10 cellular contexts compared by ENCODE assay signal in the genomic region with DNA sequence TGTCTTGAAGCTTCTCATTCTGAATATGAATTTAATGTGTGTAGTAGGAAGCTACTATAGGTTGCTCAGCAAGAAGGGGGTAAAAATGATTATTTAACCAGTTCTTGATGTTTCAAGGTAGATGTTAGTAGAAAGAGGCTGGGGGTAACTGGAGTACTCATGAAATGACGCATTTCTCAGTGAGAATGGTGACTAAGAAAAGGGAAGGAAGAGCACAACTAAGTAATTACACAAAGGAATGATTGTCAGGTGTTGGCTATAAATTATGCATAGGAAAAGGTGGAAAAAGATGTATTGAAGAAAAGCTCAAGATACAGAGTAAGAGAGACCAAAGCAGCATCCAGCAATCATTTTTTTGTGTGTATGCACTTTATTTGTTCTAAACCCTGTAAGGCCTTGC. TPM values are rescaled to one million over a fixed set of nuclear protein-coding genes. Genes with fewer than 3 reads are reported as not detected.
DNase-seq lines count a peak whose midpoint lies in the region; ATAC-seq and TF ChIP-seq lines count a peak whose summit lies in the region.
"Had no signal": no experiment of that assay in that cellular context is flagged by ENCODE, and none has a peak within 500 bp of the region (broad histone marks: within the 10 kb centered on the region; RNA-seq: fewer than 3 reads in every experiment).

No MANE protein-coding gene starts in this region.

- CTCF ChIA-PET in activated CD4-positive, alpha-beta T cell treated with anti-CD3 and anti-CD28 coated beads for 36 hours (lab: Charles Lee) = interaction anchor here (1.1 to 2.4 kb wide), 8 partner anchors 10 to 26 kb away, joined by 3 to 11 read pairs (median 4); no protein-coding TSS in a partner anchor

- in situ Hi-C loops in KBM-7 (cut with MboI; ENCODE audit: low pct_unique_long_range_greater_than_20kb, low sequenced_read_pairs) = no loop called here

- peaks cover 25% of the 10 kb centered on the region for H3K36me3 Mint-ChIP-seq in activated CD4-positive, alpha-beta T cell treated with anti-CD3 and anti-CD28 coated beads for 36 hours (ENCODE audit: low read depth)
- H3K36me3 Mint-ChIP-seq in activated naive CD8-positive, alpha-beta T cell = no peaks in the 10 kb centered on the region
- H3K36me3 Mint-ChIP-seq in nephron (ENCODE audit: low read depth) = peaks cover 8% of the 10 kb centered on the region

- peaks cover 39% of the 10 kb centered on the region for H3K4me1 Mint-ChIP-seq in activated CD4-positive, alpha-beta T cell treated with anti-CD3 and anti-CD28 coated beads for 36 hours
- H3K4me1 Mint-ChIP-seq in activated naive CD8-positive, alpha-beta T cell (ENCODE audit: low read depth) = peaks cover 40% of the 10 kb centered on the region
- H3K4me1 Mint-ChIP-seq in nephron = peaks cover 34% of the 10 kb centered on the region

- intact Hi-C loops in activated CD4-positive, alpha-beta T cell treated with anti-CD3 and anti-CD28 coated beads for 36 hours (cut with DNase I, micrococcal nuclease) = loop anchor here in 1 of 2 experiments (1.0 to 5.0 kb wide), 2 partner anchors 19 to 215 kb away; no protein-coding TSS in a partner anchor

- H3K9me3 Mint-ChIP-seq in activated CD4-positive, alpha-beta T cell treated with anti-CD3 and anti-CD28 coated beads for 36 hours (ENCODE audit: low read depth) = no peaks in the 10 kb centered on the region
- H3K9me3 Mint-ChIP-seq in activated naive CD8-positive, alpha-beta T cell (ENCODE audit: low read depth) = no peaks in the 10 kb centered on the region
- H3K9me3 Mint-ChIP-seq in nephron = no peaks in the 10 kb centered on the region

- ATAC-seq in activated CD4-positive, alpha-beta T cell treated with anti-CD3 and anti-CD28 coated beads for 36 hours = peak; percentile 8
- ATAC-seq in GM19035 (IDR thresholded peaks at IDR 0.05; ENCODE audit: unreplicated experiment) = no peak
- ATAC-seq: activated CD4-positive, CD25-positive, alpha-beta regulatory T cell treated with anti-CD3 and anti-CD28 coated beads, Interleukin-2, amount 50 U/mL, for 24 hours had no signal

- H3K27me3 Mint-ChIP-seq in activated CD4-positive, alpha-beta T cell treated with anti-CD3 and anti-CD28 coated beads for 36 hours = no peaks in the 10 kb centered on the region
- no peaks in the 10 kb centered on the region for H3K27me3 Mint-ChIP-seq in activated naive CD8-positive, alpha-beta T cell
- peaks cover 3% of the 10 kb centered on the region for H3K27me3 Mint-ChIP-seq in nephron (ENCODE audit: low read depth)

- DNase-seq in activated CD4-positive, alpha-beta T cell treated with anti-CD3 and anti-CD28 coated beads for 36 hours = no peak
- DNase-seq in activated CD4-positive, alpha-beta T cell treated with anti-CD3 and anti-CD28 coated beads for 48 hours = no peak
- DNase-seq in KBM-7 (peak; percentile 36), NCI-H446 (lab: John Stamatoyannopoulos, UW) (no peak), DMS79 treated with DMSO at 0.1 percent for 48 hours (lab: John Stamatoyannopoulos, UW) (no peak)
- DNase-seq: stimulated activated CD4-positive, alpha-beta T cell treated with anti-CD3 and anti-CD28 coated beads, Interleukin-12 subunit alpha, Interleukin-12 subunit beta, amount 100 ng/mL, for 4 hours had no signal

- H3K27ac Mint-ChIP-seq in activated CD4-positive, alpha-beta T cell treated with anti-CD3 and anti-CD28 coated beads for 36 hours = peak overlapping the region; percentile 68
- H3K27ac Mint-ChIP-seq in activated naive CD8-positive, alpha-beta T cell = peak overlapping the region; percentile 24
- H3K27ac Mint-ChIP-seq in nephron = peak overlapping the region; percentile 41 to 100 (median 65)

- peak overlapping the region; percentile 8 for H3K4me3 Mint-ChIP-seq in activated CD4-positive, alpha-beta T cell treated with anti-CD3 and anti-CD28 coated beads for 36 hours
- peak overlapping the region; percentile 53 for H3K4me3 Mint-ChIP-seq in activated naive CD8-positive, alpha-beta T cell
- H3K4me3 Mint-ChIP-seq in nephron = peak overlapping the region; percentile 24 to 51 (median 31)

- no peak for TF ChIP-seq CTCF in nephron (IDR thresholded peaks at IDR 0.05; ENCODE audit: unreplicated experiment in 3 of 3)

- POLR2A ChIA-PET in activated CD4-positive, alpha-beta T cell treated with anti-CD3 and anti-CD28 coated beads for 36 hours (lab: Charles Lee) = interaction anchor here (0.5 to 1.8 kb wide), 6 partner anchors 10 to 205 kb away, joined by 3 to 6 read pairs (median 4); partner anchors contain the start of genes SNAPC3 and TTC39B

RNA-seq across cellular contexts. Expression of gene PSIP1, which starts 1.4 kb away (rescaled TPM):
- total RNA-seq in activated CD4-positive, alpha-beta T cell treated with anti-CD3 and anti-CD28 coated beads for 36 hours = 100 to 1,000 TPM; 139 to 189 TPM

RNA-seq across cellular contexts. Expression of gene CCDC171, which starts 40.6 kb away (rescaled TPM):
- 1 to 10 TPM; 2.8 to 2.9 TPM for total RNA-seq in activated CD4-positive, alpha-beta T cell treated with anti-CD3 and anti-CD28 coated beads for 36 hours
